Comparison of ENCODE assay signal across 14 cellular contexts in the genomic region with DNA sequence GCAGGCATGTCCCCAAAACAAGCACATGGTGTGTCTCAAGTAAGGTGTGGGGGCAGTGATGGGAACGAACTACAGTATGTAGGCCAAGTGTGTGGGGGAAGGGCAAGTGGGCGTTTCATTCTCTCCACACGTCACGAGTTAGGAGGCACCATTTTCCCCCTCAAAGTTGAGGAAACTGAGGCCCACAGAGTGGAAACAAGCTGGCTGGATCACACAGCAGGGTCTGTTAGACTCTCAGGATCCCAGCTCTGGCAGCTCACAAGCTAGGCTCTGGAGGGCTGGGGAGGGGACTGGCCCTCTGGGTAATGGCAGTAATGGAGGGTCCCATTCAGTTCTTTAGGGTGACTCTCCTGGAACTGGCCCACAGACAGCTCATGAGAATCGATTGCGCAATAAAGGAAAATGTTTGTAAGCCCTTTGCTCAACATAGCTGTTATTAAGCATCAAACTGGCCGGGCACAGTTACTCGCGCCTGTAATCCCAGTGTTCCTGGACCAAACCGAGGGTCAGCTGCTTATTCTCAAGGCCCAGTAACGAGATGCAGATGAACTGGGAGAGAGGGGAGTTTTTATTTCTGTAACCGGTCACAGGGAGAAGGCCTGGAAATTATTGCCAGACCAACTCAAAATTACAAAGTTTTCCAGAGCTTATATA. TPM values are rescaled to one million over a fixed set of nuclear protein-coding genes. Genes with fewer than 3 reads are reported as not detected.
DNase-seq lines count a peak whose midpoint lies in the region; ATAC-seq and TF ChIP-seq lines count a peak whose summit lies in the region.
"Had no signal": no experiment of that assay in that cellular context is flagged by ENCODE, and none has a peak within 500 bp of the region (broad histone marks: within the 10 kb centered on the region; RNA-seq: fewer than 3 reads in every experiment).

No MANE protein-coding gene starts in this region.

- H4K20me1 ChIP-seq in smooth muscle cell (ENCODE audit: low read depth) = no peaks in the 10 kb centered on the region

- WGBS in body of pancreas, 2 donors = 35 to 52% methylated on average over 12 of the region's 12 CpGs
- 57% methylated on average over 12 of the region's 12 CpGs for WGBS in smooth muscle cell (ENCODE audit: low lambda C conversion rate)

- no peak overlapping the region for H3K4me3 ChIP-seq in body of pancreas
- no peak overlapping the region for H3K4me3 ChIP-seq in smooth muscle cell
- H3K4me3 ChIP-seq in BE2C (ENCODE audit: low read depth, low read length) = no peak overlapping the region

- no peaks in the 10 kb centered on the region for H3K79me2 ChIP-seq in smooth muscle cell (ENCODE audit: low read depth)

- no TSS peak for BruUV-seq in Calu3 (replicated peaks; lab: Mats Ljungman, UMichigan)

- H3K27ac ChIP-seq in body of pancreas (no peak overlapping the region), smooth muscle cell (ENCODE audit: low read depth) (peak overlapping the region; percentile 53)

- H3K36me3 Mint-ChIP-seq in HFFc6 (ENCODE audit: low read depth) (no peaks in the 10 kb centered on the region), Calu3 (ENCODE audit: insufficient read depth, unreplicated experiment) (no peaks in the 10 kb centered on the region)

- ATAC-seq in body of pancreas (peak; percentile 63), left colon (peak; percentile 20), HG02623 (IDR thresholded peaks at IDR 0.05; ENCODE audit: unreplicated experiment) (no peak)
- ATAC-seq: stimulated activated naive CD8-positive, alpha-beta T cell treated with anti-CD3 and anti-CD28 coated beads, Interleukin-15, Interleukin-2, amounts not matched to agents 100 U/mL and 50 U/mL, for 24 hours had no signal

- H3K27ac Mint-ChIP-seq in HFFc6 (no peak overlapping the region), Calu3 (ENCODE audit: unreplicated experiment) (no peak overlapping the region)

- intact Hi-C loops in body of pancreas (cut with DNase I) = no loop called here
- intact Hi-C loops in left colon (cut with DNase I, micrococcal nuclease) = no loop called here
- intact Hi-C loops in Calu3 (cut with micrococcal nuclease; ENCODE audit: unreplicated experiment) = no loop called here

- H3K9me3 Mint-ChIP-seq in HFFc6 = no peaks in the 10 kb centered on the region
- H3K9me3 Mint-ChIP-seq in Calu3 (ENCODE audit: low read depth, unreplicated experiment) = no peaks in the 10 kb centered on the region

- peak; percentile 31 for DNase-seq in HFFc6
- peak in 3 of 4 donors; percentile 38 to 58 (median 39) for DNase-seq in body of pancreas
- DNase-seq in left colon = peak in 1 of 2 donors; percentile 60
- DNase-seq in smooth muscle cell (lab: John Stamatoyannopoulos, UW; ENCODE audit: unreplicated experiment) = no peak
- DNase-seq in BE2C = no peak
- no peak for DNase-seq in Calu3
- no peak for DNase-seq in pons (ENCODE audit: low spot score)
- DNase-seq: DND-41; kidney glomerular epithelial cell; NCI-H2171 treated with DMSO at 0.1 percent for 48 hours; stimulated activated CD4-positive, alpha-beta T cell treated with anti-CD3 and anti-CD28 coated beads, Interleukin-15, amount 100 ng/mL, for 24 hours; stimulated activated naive CD8-positive, alpha-beta T cell treated with anti-CD3 and anti-CD28 coated beads, Interleukin-15, Interleukin-2, amounts not matched to agents 100 U/mL and 50 U/mL, for 24 hours had no signal

- peaks cover 6% of the 10 kb centered on the region for H3F3A ChIP-seq in smooth muscle cell (ENCODE audit: low read depth)

- no peaks in the 10 kb centered on the region for H3K9me3 ChIP-seq in body of pancreas
- no peaks in the 10 kb centered on the region for H3K9me3 ChIP-seq in smooth muscle cell (replicated peaks; ENCODE audit: low read depth)
- no peaks in the 10 kb centered on the region for H3K9me3 ChIP-seq in BE2C

- CTCF ChIA-PET in Calu3 (lab: Charles Lee) = interaction anchor here (0.6 kb wide), 1 partner anchor 23 kb away, joined by 3 read pairs; no protein-coding TSS in a partner anchor

- peaks cover 10% of the 10 kb centered on the region; the same call in 1 of the 2 replicates for H3K4me1 Mint-ChIP-seq in HFFc6 (ENCODE audit: low read depth)
- no peaks in the 10 kb centered on the region for H3K4me1 Mint-ChIP-seq in Calu3 (ENCODE audit: low read depth, unreplicated experiment)

- H3K4me1 ChIP-seq in body of pancreas (no peaks in the 10 kb centered on the region), smooth muscle cell (ENCODE audit: low read depth) (peaks cover 4% of the 10 kb centered on the region), BE2C (no peaks in the 10 kb centered on the region; the same call in 1 of the 2 replicates)

- no peak overlapping the region for H3K9ac ChIP-seq in smooth muscle cell (ENCODE audit: low read depth)

- TF ChIP-seq CTCF in HFFc6 (IDR thresholded peaks at IDR 0.05) (no peak), body of pancreas (IDR thresholded peaks at IDR 0.05) (no peak), smooth muscle cell (IDR thresholded peaks at IDR 0.05; ENCODE audit: borderline replicate concordance, insufficient read depth, poor library complexity, severe bottlenecking) (no peak), BE2C (IDR thresholded peaks at IDR 0.05; ENCODE audit: low read depth, low read length) (no peak), Calu3 (IDR thresholded peaks at IDR 0.05; ENCODE audit: unreplicated experiment) (no peak)

- no peaks in the 10 kb centered on the region for H3K27me3 ChIP-seq in body of pancreas
- H3K27me3 ChIP-seq in smooth muscle cell (ENCODE audit: low read depth) = peaks cover under 1% of the 10 kb centered on the region
- no peaks in the 10 kb centered on the region for H3K27me3 ChIP-seq in BE2C

- no peaks in the 10 kb centered on the region for H3K36me3 ChIP-seq in body of pancreas (replicated peaks in 1 of 2; ENCODE audit: insufficient read depth in 1 of 2, low read depth in 2 of 2)
- no peaks in the 10 kb centered on the region for H3K36me3 ChIP-seq in smooth muscle cell (ENCODE audit: low read depth)
- H3K36me3 ChIP-seq in BE2C = no peaks in the 10 kb centered on the region

- no peak overlapping the region for H2AFZ ChIP-seq in smooth muscle cell (ENCODE audit: low read depth)

- no peak for TF ChIP-seq POLR2A in body of pancreas (IDR thresholded peaks at IDR 0.05)

- H3K4me2 ChIP-seq in smooth muscle cell = no peak overlapping the region

- H3K4me3 Mint-ChIP-seq in HFFc6 (no peak overlapping the region), Calu3 (ENCODE audit: low read depth, unreplicated experiment) (no peak overlapping the region)

- H3K27me3 Mint-ChIP-seq in HFFc6 (ENCODE audit: insufficient read depth) = peaks cover 6% of the 10 kb centered on the region; the same call in 1 of the 2 replicates
- H3K27me3 Mint-ChIP-seq in Calu3 (ENCODE audit: unreplicated experiment) = peaks cover 43% of the 10 kb centered on the region

RNA-seq across cellular contexts. Expression of a gene that starts 24.1 kb away (rescaled TPM):
- total RNA-seq in HFFc6 (2021; fragmentation: NEBNext Ultra II Directional; extraction: Animal tissue kit (Norgen Biotek cat#: 25700)) = 10 to 100 TPM in 1 of 6 experiments, 1 to 10 TPM in 5; 1.7 to 10.1 (median 1.8) TPM
- total RNA-seq in body of pancreas (1 to 10 TPM; 2.9 to 8.6 TPM), left colon (1 to 10 TPM in 1 of 2 donors, under 1 TPM in 1; 0.89 to 2.2 TPM), smooth muscle cell (9.5 and 11.5 TPM in 2 replicates), Calu3 (2022) (1.5 and 2.2 TPM in 2 replicates)
- polyA plus RNA-seq in smooth muscle cell = 5.2 and 6.0 TPM in 2 replicates
- 17.7 TPM for polyA plus RNA-seq in BE2C (2012; ENCODE audit: insufficient read depth, insufficient read length, low read depth)
- total RNA-seq: HT-29 had no signal

Comparison
In these comparisons a context has a peak if more than half of its experiments do, and no peak if none do; other contexts are left out.
1. DNase-seq: peak in HFFc6 (single experiment) and body of pancreas (3 of 4); none in smooth muscle cell (single experiment), BE2C (single experiment), Calu3 (single experiment) and pons (single experiment).